ENCODE assay signal across 3 cellular contexts in the genomic region with DNA sequence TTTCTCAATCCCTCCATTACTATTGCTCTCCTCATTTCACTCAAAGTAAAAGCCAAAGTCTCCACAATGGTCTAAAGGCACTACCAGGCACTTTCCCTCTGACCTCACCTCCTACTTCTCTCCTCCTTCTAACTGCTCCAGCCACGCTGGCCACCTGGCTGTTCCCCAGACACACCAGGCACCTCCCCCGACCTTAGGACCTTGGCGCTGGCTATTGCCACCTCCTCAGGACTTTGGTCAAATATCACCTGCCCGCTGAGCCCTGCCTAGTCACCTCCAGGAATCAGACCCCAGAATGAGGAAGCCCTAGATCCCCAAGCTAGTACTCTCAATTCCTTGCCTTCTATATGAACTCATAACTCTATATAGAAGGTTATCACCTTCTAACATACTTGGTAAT.
TF ChIP-seq lines count a peak whose summit lies in the region.

No MANE protein-coding gene starts in this region.

TF ChIP-seq in liver, 16 proteins besides CTCF, POLR2A, EP300 and RAD21:
- TF ChIP-seq, protein P1, sequence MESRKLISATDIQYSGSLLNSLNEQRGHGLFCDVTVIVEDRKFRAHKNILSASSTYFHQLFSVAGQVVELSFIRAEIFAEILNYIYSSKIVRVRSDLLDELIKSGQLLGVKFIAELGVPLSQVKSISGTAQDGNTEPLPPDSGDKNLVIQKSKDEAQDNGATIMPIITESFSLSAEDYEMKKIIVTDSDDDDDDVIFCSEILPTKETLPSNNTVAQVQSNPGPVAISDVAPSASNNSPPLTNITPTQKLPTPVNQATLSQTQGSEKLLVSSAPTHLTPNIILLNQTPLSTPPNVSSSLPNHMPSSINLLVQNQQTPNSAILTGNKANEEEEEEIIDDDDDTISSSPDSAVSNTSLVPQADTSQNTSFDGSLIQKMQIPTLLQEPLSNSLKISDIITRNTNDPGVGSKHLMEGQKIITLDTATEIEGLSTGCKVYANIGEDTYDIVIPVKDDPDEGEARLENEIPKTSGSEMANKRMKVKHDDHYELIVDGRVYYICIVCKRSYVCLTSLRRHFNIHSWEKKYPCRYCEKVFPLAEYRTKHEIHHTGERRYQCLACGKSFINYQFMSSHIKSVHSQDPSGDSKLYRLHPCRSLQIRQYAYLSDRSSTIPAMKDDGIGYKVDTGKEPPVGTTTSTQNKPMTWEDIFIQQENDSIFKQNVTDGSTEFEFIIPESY (IDR thresholded peaks at IDR 0.05) = no peak
- TF ChIP-seq FOXA2 (IDR thresholded peaks at IDR 0.05) = no peak
- TF ChIP-seq MAX (IDR thresholded peaks at IDR 0.05) = peak; percentile 64
- TF ChIP-seq JUND (IDR thresholded peaks at IDR 0.05) = peak in 1 of 2 donors; percentile 53
- peak; percentile 23 to 62 for TF ChIP-seq RXRA (IDR thresholded peaks at IDR 0.05)
- no peak for TF ChIP-seq GABPA (IDR thresholded peaks at IDR 0.05 in 1 of 2, conservative IDR thresholded peaks at IDR 0.05 in 1 of 2)
- TF ChIP-seq YY1 (IDR thresholded peaks at IDR 0.05) = peak; percentile 17
- no peak for TF ChIP-seq TAF1 (conservative IDR thresholded peaks at IDR 0.05)
- TF ChIP-seq ATF3 (IDR thresholded peaks at IDR 0.05) = no peak
- peak; percentile 62 for TF ChIP-seq HNF4G (IDR thresholded peaks at IDR 0.05)
- TF ChIP-seq, protein P2, sequence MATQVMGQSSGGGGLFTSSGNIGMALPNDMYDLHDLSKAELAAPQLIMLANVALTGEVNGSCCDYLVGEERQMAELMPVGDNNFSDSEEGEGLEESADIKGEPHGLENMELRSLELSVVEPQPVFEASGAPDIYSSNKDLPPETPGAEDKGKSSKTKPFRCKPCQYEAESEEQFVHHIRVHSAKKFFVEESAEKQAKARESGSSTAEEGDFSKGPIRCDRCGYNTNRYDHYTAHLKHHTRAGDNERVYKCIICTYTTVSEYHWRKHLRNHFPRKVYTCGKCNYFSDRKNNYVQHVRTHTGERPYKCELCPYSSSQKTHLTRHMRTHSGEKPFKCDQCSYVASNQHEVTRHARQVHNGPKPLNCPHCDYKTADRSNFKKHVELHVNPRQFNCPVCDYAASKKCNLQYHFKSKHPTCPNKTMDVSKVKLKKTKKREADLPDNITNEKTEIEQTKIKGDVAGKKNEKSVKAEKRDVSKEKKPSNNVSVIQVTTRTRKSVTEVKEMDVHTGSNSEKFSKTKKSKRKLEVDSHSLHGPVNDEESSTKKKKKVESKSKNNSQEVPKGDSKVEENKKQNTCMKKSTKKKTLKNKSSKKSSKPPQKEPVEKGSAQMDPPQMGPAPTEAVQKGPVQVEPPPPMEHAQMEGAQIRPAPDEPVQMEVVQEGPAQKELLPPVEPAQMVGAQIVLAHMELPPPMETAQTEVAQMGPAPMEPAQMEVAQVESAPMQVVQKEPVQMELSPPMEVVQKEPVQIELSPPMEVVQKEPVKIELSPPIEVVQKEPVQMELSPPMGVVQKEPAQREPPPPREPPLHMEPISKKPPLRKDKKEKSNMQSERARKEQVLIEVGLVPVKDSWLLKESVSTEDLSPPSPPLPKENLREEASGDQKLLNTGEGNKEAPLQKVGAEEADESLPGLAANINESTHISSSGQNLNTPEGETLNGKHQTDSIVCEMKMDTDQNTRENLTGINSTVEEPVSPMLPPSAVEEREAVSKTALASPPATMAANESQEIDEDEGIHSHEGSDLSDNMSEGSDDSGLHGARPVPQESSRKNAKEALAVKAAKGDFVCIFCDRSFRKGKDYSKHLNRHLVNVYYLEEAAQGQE (IDR thresholded peaks at IDR 0.05) = no peak
- TF ChIP-seq FOXA1 (IDR thresholded peaks at IDR 0.05) = no peak
- no peak for TF ChIP-seq EGR1 (IDR thresholded peaks at IDR 0.05; ENCODE audit: low read depth in 2 of 2)
- no peak for TF ChIP-seq NR2F2 (IDR thresholded peaks at IDR 0.05)
- TF ChIP-seq SP1 (IDR thresholded peaks at IDR 0.05) = peak; percentile 37
- TF ChIP-seq HNF4A (conservative IDR thresholded peaks at IDR 0.05) = peak; percentile 91 to 99

TF ChIP-seq in HepG2, 621 proteins besides CTCF, POLR2A, EP300 and RAD21:
- TF ChIP-seq ZNF597 (CRISPR knock-in tag; IDR thresholded peaks at IDR 0.05) (no peak), TAF15 (IDR thresholded peaks at IDR 0.05; ENCODE audit: low read depth, low read length, poor library complexity, severe bottlenecking) (no peak), CCAR2 (optimal IDR thresholded peaks at IDR 0.05; ENCODE audit: low read depth, low read length) (no peak), YEATS2 (CRISPR knock-in tag; IDR thresholded peaks at IDR 0.05; ENCODE audit: borderline replicate concordance) (no peak), SAFB2 (CRISPR knock-in tag; IDR thresholded peaks at IDR 0.05; ENCODE audit: borderline replicate concordance, low read depth) (no peak), NFYB (CRISPR knock-in tag; IDR thresholded peaks at IDR 0.05) (no peak), FOXA1 (IDR thresholded peaks at IDR 0.05) (no peak), FOXA1 (CRISPR knock-in tag; IDR thresholded peaks at IDR 0.05) (no peak), RBFOX2 (IDR thresholded peaks at IDR 0.05; ENCODE audit: low read depth, low read length) (no peak), MAFK (conservative IDR thresholded peaks at IDR 0.05 in 1 of 2, IDR thresholded peaks at IDR 0.05 in 1 of 2; ENCODE audit: low read length in 2 of 2) (no peak), PRDM4 (CRISPR knock-in tag; IDR thresholded peaks at IDR 0.05; ENCODE audit: borderline replicate concordance) (no peak), ZFP37 (CRISPR knock-in tag; IDR thresholded peaks at IDR 0.05; ENCODE audit: borderline replicate concordance) (no peak), ZFP41 (CRISPR knock-in tag; IDR thresholded peaks at IDR 0.05; ENCODE audit: borderline replicate concordance) (no peak)

TF ChIP-seq in SK-N-SH, 30 proteins besides CTCF, POLR2A, EP300 and RAD21 (continued from another document):
- TF ChIP-seq, protein P1 (IDR thresholded peaks at IDR 0.05; ENCODE audit: borderline replicate concordance, low read depth) = no peak
- no peak for TF ChIP-seq POLR2AphosphoS5 (IDR thresholded peaks at IDR 0.05; ENCODE audit: low read depth, low read length)
- TF ChIP-seq FOXM1 (IDR thresholded peaks at IDR 0.05; ENCODE audit: low read depth) = no peak
- no peak for TF ChIP-seq MEF2A (IDR thresholded peaks at IDR 0.05; ENCODE audit: borderline replicate concordance, low read depth)
- no peak for TF ChIP-seq FOXJ3 (CRISPR knock-in tag; IDR thresholded peaks at IDR 0.05)
- TF ChIP-seq JUND (IDR thresholded peaks at IDR 0.05) = no peak
